Comparison of ENCODE assay signal across 25 cellular contexts in genomic region chr9:93340091-93340490, GRCh38.
DNase-seq lines count a peak whose midpoint lies in the region; ATAC-seq, FAIRE-seq and TF ChIP-seq lines count a peak whose summit lies in the region.
"Had no signal": no experiment of that assay in that cellular context is flagged by ENCODE, and none has a peak within 500 bp of the region (broad histone marks: within the 10 kb centered on the region; RNA-seq: fewer than 3 reads in every experiment).

No MANE protein-coding gene starts in this region.

- H2AFZ ChIP-seq in Karpas-422 (ENCODE audit: low read length) (no peak overlapping the region), H1 (ENCODE audit: low read length) (no peak overlapping the region), neuronal stem cell (ENCODE audit: low read length) (no peak overlapping the region)
- H2AFZ ChIP-seq: GM23248 had no signal

- H3K4me3 ChIP-seq in Karpas-422 (ENCODE audit: low read length) (no peak overlapping the region), H1 (ENCODE audit: extremely low read depth in 1 of 4, insufficient read depth in 2 of 4, low read depth in 3 of 4, low read length in 4 of 4) (no peak overlapping the region), neuronal stem cell (ENCODE audit: low read length in 2 of 2) (peak overlapping the region in 1 of 2 donors; percentile 64), heart right ventricle (no peak overlapping the region)
- H3K4me3 ChIP-seq: A549; BLaER1 treated with 17β-estradiol and CSF1 and Interleukin-3, amounts not matched to agents 10 nM and 100 nM; GM12878; GM23248 had no signal

- H3K27me3 ChIP-seq in Karpas-422 (ENCODE audit: low read length) (no peaks in the 10 kb centered on the region), H1 (replicated peaks in 1 of 4; ENCODE audit: control insufficient read depth in 3 of 4, extremely low read depth in 1 of 4, insufficient read depth in 3 of 4, low read length in 3 of 4) (peaks cover 0 to 2% (median 0%) of the 10 kb centered on the region in 4 experiments; a peak in 1 of 7 replicates), neuronal stem cell (ENCODE audit: control insufficient read depth in 3 of 3, insufficient read depth in 3 of 3, low read depth in 1 of 3, low read length in 3 of 3) (peaks cover 0 to 11% (median 0%) of the 10 kb centered on the region in 3 experiments), heart right ventricle (peaks cover 0 to 13% (median 1%) of the 10 kb centered on the region in 7 donors)
- H3K27me3 ChIP-seq: BE2C had no signal

- H3K9me2 ChIP-seq in Karpas-422 (replicated peaks; ENCODE audit: insufficient read depth, low read length): no peaks in the 10 kb centered on the region

- H4K8ac ChIP-seq in H1 (ENCODE audit: extremely low read depth, insufficient read depth, low read length) (no peak overlapping the region), neuronal stem cell (ENCODE audit: low read depth, low read length) (no peak overlapping the region)

- H2BK5ac ChIP-seq in H1 (ENCODE audit: low read depth, low read length) (peak overlapping the region; percentile 71; the same call in 1 of the 2 replicates), neuronal stem cell (ENCODE audit: low read length) (no peak overlapping the region)

- H3K36me3 ChIP-seq in Karpas-422 (ENCODE audit: insufficient read depth, low read length) (no peaks in the 10 kb centered on the region), H1 (ENCODE audit: control insufficient read depth in 2 of 4, insufficient read depth in 4 of 4, low read length in 3 of 4) (peaks cover 0 to 24% (median 5%) of the 10 kb centered on the region in 4 experiments; a peak in 4 of 8 replicates), neuronal stem cell (replicated peaks in 1 of 2; ENCODE audit: control insufficient read depth in 2 of 2, insufficient read depth in 2 of 2, low read length in 2 of 2) (no peaks in the 10 kb centered on the region), heart right ventricle (no peaks in the 10 kb centered on the region)
- H3K36me3 ChIP-seq: BE2C had no signal

- WGBS in H1 (ENCODE audit: extremely low coverage in 1 of 2, insufficient coverage in 1 of 2, insufficient read length in 1 of 2, insufficient replicate concordance in 2 of 2, low coverage in 1 of 2, low lambda C conversion rate in 2 of 2, missing lambda C conversion rate in 1 of 2), 2 experiments: 99% methylated on average over 6 of the region's 6 CpGs; no CpG with 5 or more reads in 1 of the 2 experiments
- WGBS in neuronal stem cell (ENCODE audit: extremely low coverage in 2 of 2, insufficient read length in 2 of 2, insufficient replicate concordance in 1 of 2), 2 donors: no CpG with 5 or more reads among the region's 6 CpGs
- WGBS in heart right ventricle, 2 donors: 94 to 95% methylated on average over 6 of the region's 6 CpGs

- H3K79me1 ChIP-seq in H1 (ENCODE audit: low read depth, low read length) (peaks cover 7% of the 10 kb centered on the region; the same call in 1 of the 2 replicates), neuronal stem cell (ENCODE audit: low read depth, low read length) (no peaks in the 10 kb centered on the region)

- H3K4ac ChIP-seq in H1 (replicated peaks; ENCODE audit: insufficient read length, low read depth, low read length) (peak overlapping the region; percentile 89), neuronal stem cell (ENCODE audit: low read length) (no peak overlapping the region)

- H3K27ac ChIP-seq in Karpas-422 (ENCODE audit: low read length): no peak overlapping the region
- H3K27ac ChIP-seq in H1 (ENCODE audit: low read depth, low read length): no peak overlapping the region
- H3K27ac ChIP-seq in neuronal stem cell (replicated peaks; ENCODE audit: low read length): no peak overlapping the region
- H3K27ac ChIP-seq in heart right ventricle: no peak overlapping the region
- H3K27ac ChIP-seq: A549; BLaER1 treated with 17β-estradiol and CSF1 and Interleukin-3, amounts not matched to agents 10 nM and 100 nM; GM23248 had no signal

- H3K4me2 ChIP-seq in Karpas-422 (ENCODE audit: low read depth, low read length, poor library complexity, severe bottlenecking): no peak overlapping the region
- no peak overlapping the region for H3K4me2 ChIP-seq in H1 (ENCODE audit: insufficient read depth in 1 of 2, low read depth in 2 of 2, low read length in 2 of 2)
- no peak overlapping the region for H3K4me2 ChIP-seq in neuronal stem cell (ENCODE audit: insufficient read depth, low read length, poor library complexity, severe bottlenecking)
- H3K4me2 ChIP-seq: A549; BLaER1 treated with 17β-estradiol and CSF1 and Interleukin-3, amounts not matched to agents 10 nM and 100 nM had no signal

- intact Hi-C loops in heart right ventricle (cut with DNase I): no loop called here

- ATAC-seq in activated T-cell treated with anti-CD3 and anti-CD28 coated beads, Interleukin-2, amount 50 U/mL, for 4 hours: no peak
- ATAC-seq in heart right ventricle: no peak
- ATAC-seq: A549, GM12878, HCT116 had no signal

- no peaks in the 10 kb centered on the region for H3K79me2 ChIP-seq in Karpas-422 (ENCODE audit: low read length)
- peaks cover 8 to 51% of the 10 kb centered on the region in 2 experiments for H3K79me2 ChIP-seq in H1 (ENCODE audit: control insufficient read depth in 1 of 2, insufficient read depth in 2 of 2, low read length in 2 of 2)

- no peaks in the 10 kb centered on the region for H3K4me1 Mint-ChIP-seq in activated T-cell treated with anti-CD3 and anti-CD28 coated beads, Interleukin-2, amount 50 U/mL, for 4 hours (ENCODE audit: low read depth)
- H3K4me1 Mint-ChIP-seq: CD14-positive monocyte; CD8-positive, alpha-beta memory T cell had no signal

- CTCF ChIA-PET in H1 (lab: Charles Lee; ENCODE audit: partially characterized antibody): interaction anchor here (1.0 kb wide), 1 partner anchor 11 kb away, joined by 3 read pairs; no protein-coding TSS in a partner anchor

- H3K56ac ChIP-seq in H1 (replicated peaks; ENCODE audit: insufficient read length, low read depth, low read length): no peak overlapping the region

- no peak overlapping the region for H2BK120ac ChIP-seq in H1 (replicated peaks; ENCODE audit: low read depth, low read length)
- no peak overlapping the region for H2BK120ac ChIP-seq in neuronal stem cell (ENCODE audit: low read depth, low read length)

- no peak overlapping the region for H3K18ac ChIP-seq in H1 (ENCODE audit: extremely low read depth, low read length)
- H3K18ac ChIP-seq in neuronal stem cell (ENCODE audit: low read length): no peak overlapping the region

- 0 out of 2 replicates have a peak overlapping the region, but pooled peaks have one; percentile 80 for H2BK20ac ChIP-seq in H1 (ENCODE audit: low read length)

- no peak overlapping the region for H4K5ac ChIP-seq in H1 (ENCODE audit: insufficient read length, low read depth, low read length)

- no peak overlapping the region for H3K14ac ChIP-seq in H1 (ENCODE audit: insufficient read length)
- peak overlapping the region; percentile 17 for H3K14ac ChIP-seq in neuronal stem cell (ENCODE audit: low read length)

- peaks cover 15% of the 10 kb centered on the region for H3K9me3 Mint-ChIP-seq in activated T-cell treated with anti-CD3 and anti-CD28 coated beads, Interleukin-2, amount 50 U/mL, for 4 hours

- no peak for TF ChIP-seq RAD21 in H1 (IDR thresholded peaks at IDR 0.05 in 1 of 2, conservative IDR thresholded peaks at IDR 0.05 in 1 of 2; ENCODE audit: low read depth in 2 of 2, low read length in 2 of 2)

- H3K9ac ChIP-seq in Karpas-422 (ENCODE audit: low read length) (no peak overlapping the region), H1 (replicated peaks in 1 of 4; ENCODE audit: extremely low read depth in 1 of 4, low read depth in 3 of 4, low read length in 3 of 4) (no peak overlapping the region), neuronal stem cell (ENCODE audit: low read depth, low read length, poor library complexity) (no peak overlapping the region)
- H3K9ac ChIP-seq: BLaER1 treated with 17β-estradiol and CSF1 and Interleukin-3, amounts not matched to agents 10 nM and 100 nM; GM23248 had no signal

- no peak for TF ChIP-seq CTCF in H1 (IDR thresholded peaks at IDR 0.05; ENCODE audit: control extremely low read depth in 1 of 3, insufficient read depth in 1 of 3, low read depth in 1 of 3, low read length in 3 of 3)
- TF ChIP-seq CTCF in heart right ventricle (IDR thresholded peaks at IDR 0.05): no peak

- H3K23ac ChIP-seq in H1 (ENCODE audit: insufficient read length): no peak overlapping the region
- no peak overlapping the region for H3K23ac ChIP-seq in neuronal stem cell (ENCODE audit: low read depth, low read length, poor library complexity)

- H3K4me3 Mint-ChIP-seq in activated T-cell treated with anti-CD3 and anti-CD28 coated beads, Interleukin-2, amount 50 U/mL, for 4 hours: no peak overlapping the region
- H3K4me3 Mint-ChIP-seq: CD4-positive, alpha-beta T cell; CD8-positive, alpha-beta memory T cell; H9 had no signal

- H3K9me3 ChIP-seq in Karpas-422 (ENCODE audit: low read length): no peaks in the 10 kb centered on the region
- peaks cover 21 to 26% of the 10 kb centered on the region in 2 experiments for H3K9me3 ChIP-seq in H1 (ENCODE audit: insufficient read depth in 2 of 2, low read depth in 1 of 2, low read length in 1 of 2)
- peaks cover 8 to 14% of the 10 kb centered on the region in 2 donors for H3K9me3 ChIP-seq in neuronal stem cell (replicated peaks in 1 of 2; ENCODE audit: control insufficient read depth in 2 of 2, insufficient read depth in 1 of 2, low read depth in 1 of 2, low read length in 2 of 2)
- peaks cover 0 to 17% (median 0%) of the 10 kb centered on the region in 11 donors for H3K9me3 ChIP-seq in heart right ventricle
- H3K9me3 ChIP-seq: BE2C had no signal

- TF ChIP-seq EP300 in H1 (IDR thresholded peaks at IDR 0.05; ENCODE audit: borderline replicate concordance in 1 of 2, low read depth in 2 of 2, low read length in 2 of 2): no peak

- DNase-seq in Karpas-422: peak; percentile 19
- no peak for DNase-seq in H1 (ENCODE audit: low read depth in 1 of 2, low spot score in 2 of 2)
- DNase-seq in neuronal stem cell (ENCODE audit: low spot score): no peak
- DNase-seq in activated T-cell treated with anti-CD3 and anti-CD28 coated beads, Interleukin-2, amount 50 U/mL, for 4 hours: no peak
- no peak for DNase-seq in heart right ventricle
- DNase-seq in NCI-H2227 treated with DMSO at 0.1 percent for 48 hours (lab: John Stamatoyannopoulos, UW): no peak
- DNase-seq: 8988T; ACHN; AML-193; BE2C; CD4-positive, alpha-beta T cell; CD8-positive, alpha-beta memory T cell; DMS 273 treated with DMSO at 0.1 percent for 48 hours; DMS79; EL; GDM1; GM23248; H9 had no signal

- H3K23me2 ChIP-seq in H1 (ENCODE audit: low read depth, low read length): peaks cover 1% of the 10 kb centered on the region; the same call in 1 of the 2 replicates

- H2BK15ac ChIP-seq in H1 (ENCODE audit: low read length) (peak overlapping the region; percentile 95), neuronal stem cell (ENCODE audit: low read length) (no peak overlapping the region)

- H4K20me1 ChIP-seq in Karpas-422 (ENCODE audit: insufficient read depth, low read depth, low read length) (no peaks in the 10 kb centered on the region), H1 (replicated peaks in 1 of 2; ENCODE audit: control insufficient read depth in 1 of 2, insufficient read depth in 2 of 2, low read length in 2 of 2) (no peaks in the 10 kb centered on the region)
- H4K20me1 ChIP-seq: BLaER1 treated with 17β-estradiol and CSF1 and Interleukin-3, amounts not matched to agents 10 nM and 100 nM had no signal

- no peak for TF ChIP-seq POLR2A in H1 (IDR thresholded peaks at IDR 0.05; ENCODE audit: control extremely low read depth in 1 of 2, low read depth in 2 of 2, low read length in 2 of 2)

- H3K4me1 ChIP-seq in Karpas-422 (ENCODE audit: low read length): no peaks in the 10 kb centered on the region
- peaks cover 0 to 3% (median 1%) of the 10 kb centered on the region in 4 experiments; a peak in 3 of 7 replicates for H3K4me1 ChIP-seq in H1 (replicated peaks in 1 of 4; ENCODE audit: control insufficient read depth in 3 of 4, insufficient read depth in 4 of 4, low read length in 3 of 4)
- no peaks in the 10 kb centered on the region for H3K4me1 ChIP-seq in neuronal stem cell (ENCODE audit: control insufficient read depth in 2 of 2, insufficient read depth in 1 of 2, low read depth in 1 of 2, low read length in 2 of 2)
- H3K4me1 ChIP-seq in heart right ventricle: no peaks in the 10 kb centered on the region
- H3K4me1 ChIP-seq: A549; BE2C; BLaER1 treated with 17β-estradiol and CSF1 and Interleukin-3, amounts not matched to agents 10 nM and 100 nM had no signal

- H2BK12ac ChIP-seq in H1 (ENCODE audit: low read depth, low read length) (peak overlapping the region; percentile 60; the same call in 1 of the 2 replicates), neuronal stem cell (ENCODE audit: low read length) (no peak overlapping the region)

- H2AK5ac ChIP-seq in H1 (ENCODE audit: low read depth, low read length) (peak overlapping the region; percentile 98), neuronal stem cell (ENCODE audit: low read depth, low read length) (no peak overlapping the region)

- peak overlapping the region; percentile 30 for H4K91ac ChIP-seq in H1 (replicated peaks; ENCODE audit: insufficient read length, low read length)
- H4K91ac ChIP-seq in neuronal stem cell (ENCODE audit: low read depth, low read length, poor library complexity): no peak overlapping the region

- peaks cover 28% of the 10 kb centered on the region for H3K27me3 Mint-ChIP-seq in activated T-cell treated with anti-CD3 and anti-CD28 coated beads, Interleukin-2, amount 50 U/mL, for 4 hours (ENCODE audit: low read depth)

- FAIRE-seq in H1 (lab: Jason Lieb, UNC): no peak
- FAIRE-seq: A549, D721Med, GM12878, GM19239 had no signal

- POLR2A ChIA-PET in H1 (lab: Charles Lee; ENCODE audit: partially characterized antibody): interaction anchor here (1.2 kb wide), 1 partner anchor 18 kb away, joined by 3 read pairs; no protein-coding TSS in a partner anchor

- H3K36me3 Mint-ChIP-seq in activated T-cell treated with anti-CD3 and anti-CD28 coated beads, Interleukin-2, amount 50 U/mL, for 4 hours (ENCODE audit: insufficient read depth): no peaks in the 10 kb centered on the region
- H3K36me3 Mint-ChIP-seq: CD14-positive monocyte had no signal
